Comparison of ENCODE assay signal across 1 cellular context in genomic region chr15:50751394-50751793, GRCh38.
TF ChIP-seq lines count a peak whose summit lies in the region.

No MANE protein-coding gene starts in this region.

TF ChIP-seq in HepG2, 621 proteins besides CTCF, POLR2A, EP300 and RAD21:
- no peak for TF ChIP-seq ZNF468 (CRISPR knock-in tag; IDR thresholded peaks at IDR 0.05)
- no peak for TF ChIP-seq BORCS8-MEF2B (CRISPR knock-in tag; IDR thresholded peaks at IDR 0.05)
- TF ChIP-seq SP4 (CRISPR knock-in tag; IDR thresholded peaks at IDR 0.05) = no peak
